ENCODE assay signal across 13 cellular contexts in genomic region chr6:35107208-35107607, GRCh38. TPM values are rescaled to one million over a fixed set of nuclear protein-coding genes. Genes with fewer than 3 reads are reported as not detected.
"Had no signal": no experiment of that assay in that cellular context is flagged by ENCODE, and none has a peak within 500 bp of the region (broad histone marks: within the 10 kb centered on the region; RNA-seq: fewer than 3 reads in every experiment).

No MANE protein-coding gene starts in this region.

RNA-seq across cellular contexts. Expression of gene TCP11, which starts 33.9 kb away (rescaled TPM):
- total RNA-seq: activated CD4-positive, alpha-beta memory T cell treated with anti-CD3 and anti-CD28 coated beads, Interleukin-2, amount 10 ng/mL, durations not matched to agents 7 days and 5 days; astrocyte; chondrocyte; fibroblast of villous mesenchyme; hepatocyte; left ventricle myocardium superior; lung microvascular endothelial cell; naive thymus-derived CD4-positive, alpha-beta T cell; progenitor cell of endocrine pancreas; skeletal muscle tissue; T-helper 2 cell treated with Interferon-gamma antibody and Interleukin-4, amounts not matched to agents 100 ng/mL and 5 ng/mL, for 36 hours; ureter; WTC11 had no signal
